In genomic region chr6:157264701-157265100, GRCh38 we compare ENCODE assay signal across 1 cellular context.
TF ChIP-seq lines count a peak whose summit lies in the region.

No MANE protein-coding gene starts in this region.

TF ChIP-seq in liver, 16 proteins besides CTCF, POLR2A, EP300 and RAD21 (continued from another document):
- TF ChIP-seq ZBTB33 (IDR thresholded peaks at IDR 0.05): no peak
